In the genomic region with DNA sequence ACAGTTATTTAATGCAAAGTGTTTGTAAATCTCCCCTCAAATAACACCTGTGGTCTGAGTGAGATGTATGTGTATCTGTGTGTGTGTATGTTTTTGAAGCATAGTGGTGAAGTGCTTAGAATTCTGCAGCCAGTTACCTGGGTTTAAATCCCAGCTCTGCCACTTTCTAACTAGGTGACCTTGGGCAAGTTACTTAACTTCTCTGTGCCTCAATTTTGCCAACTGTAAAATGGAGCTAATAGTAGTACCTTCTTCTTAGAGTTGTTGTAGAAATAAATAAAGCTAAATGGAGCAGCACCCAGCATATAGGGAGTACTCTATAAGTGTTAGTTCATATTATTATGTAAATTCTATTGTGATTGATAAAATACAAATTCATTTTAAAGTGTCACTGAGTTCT, we compare ENCODE assay signal across 30 cellular contexts. TPM values are rescaled to one million over a fixed set of nuclear protein-coding genes. Genes with fewer than 3 reads are reported as not detected.
"Had no signal": no experiment of that assay in that cellular context is flagged by ENCODE, and none has a peak within 500 bp of the region (broad histone marks: within the 10 kb centered on the region; RNA-seq: fewer than 3 reads in every experiment).

No MANE protein-coding gene starts in this region.

- H3K9me3 ChIP-seq: colonic mucosa, esophagus muscularis mucosa, esophagus squamous epithelium, gastrocnemius medialis, gastroesophageal sphincter, heart left ventricle, heart right ventricle had no signal

- H3K27me3 ChIP-seq: colonic mucosa, esophagus squamous epithelium, foreskin keratinocyte had no signal

- ATAC-seq: effector memory CD8-positive, alpha-beta T cell; esophagus mucosa; foreskin keratinocyte; gastrocnemius medialis; gastroesophageal sphincter; heart left ventricle; heart right ventricle had no signal

- DNase-seq: colonic mucosa; cortex of kidney; dermis blood vessel endothelial cell; dorsolateral prefrontal cortex; effector CD4-positive, alpha-beta T cell; effector CD8-positive, alpha-beta T cell; effector memory CD4-positive, alpha-beta T cell; effector memory CD8-positive, alpha-beta T cell; endodermal cell; erythroblast; esophagus squamous epithelium; foreskin fibroblast; foreskin keratinocyte; foreskin melanocyte; gastrocnemius medialis; glutamatergic neuron; head of caudate nucleus; heart left ventricle; heart right ventricle had no signal

- FAIRE-seq: colon, endometrium, endothelial cell of umbilical vein, frontal cortex had no signal

- H3K4me1 ChIP-seq: colonic mucosa, esophagus muscularis mucosa, gastrocnemius medialis, gastroesophageal sphincter, heart left ventricle had no signal

- H3K36me3 ChIP-seq: colonic mucosa, esophagus muscularis mucosa, esophagus squamous epithelium, gastrocnemius medialis, gastroesophageal sphincter, heart left ventricle, heart right ventricle had no signal

- H3K27ac ChIP-seq: colonic mucosa, coronary artery, dorsolateral prefrontal cortex, epithelial cell of prostate, esophagus muscularis mucosa, esophagus squamous epithelium, foreskin keratinocyte, gastrocnemius medialis, gastroesophageal sphincter, heart left ventricle, heart right ventricle had no signal

- H3K4me3 ChIP-seq: colonic mucosa, coronary artery, dorsolateral prefrontal cortex, esophagus muscularis mucosa, esophagus squamous epithelium, gastrocnemius medialis, gastroesophageal sphincter, heart left ventricle, heart right ventricle had no signal

RNA-seq across cellular contexts. Expression of a gene that starts 48.9 kb away (rescaled TPM):
- total RNA-seq: fibroblast of lung, fibroblast of villous mesenchyme had no signal
